In the genomic region with DNA sequence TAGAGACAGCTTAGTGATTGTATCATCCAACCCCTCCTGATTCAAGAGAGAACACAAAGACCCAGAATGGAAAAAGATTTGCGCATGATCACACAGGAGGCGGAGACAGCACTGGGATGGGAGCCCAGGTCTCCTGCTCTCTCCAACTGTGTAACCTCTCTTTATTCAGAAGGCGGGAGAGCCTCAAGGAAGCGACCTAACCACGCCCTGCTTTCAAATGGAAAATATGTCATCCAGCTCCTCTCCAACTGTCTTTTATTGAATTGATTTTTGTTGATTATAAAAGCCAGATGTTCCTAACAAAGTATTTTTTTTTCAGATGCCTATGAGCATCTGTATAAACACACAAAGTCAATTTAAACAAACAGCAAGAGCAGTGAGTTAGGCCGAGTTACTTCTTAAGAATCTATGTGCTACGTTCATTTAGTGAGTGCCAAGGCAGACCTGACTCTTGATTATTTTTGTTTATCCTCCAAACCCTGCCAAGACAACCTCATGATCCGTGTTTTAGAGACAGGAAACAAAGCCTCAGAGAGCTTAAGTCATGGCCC, we compare ENCODE assay signal across 8 cellular contexts.
DNase-seq lines count a peak whose midpoint lies in the region; ATAC-seq, FAIRE-seq and TF ChIP-seq lines count a peak whose summit lies in the region.

No MANE protein-coding gene starts in this region.

- H3K27me3 ChIP-seq in adipocyte (replicated peaks; ENCODE audit: control insufficient read depth, insufficient read depth, low read length) (no peaks in the 10 kb centered on the region), left lung (no peaks in the 10 kb centered on the region)

- intact Hi-C loops in left lung (cut with DNase I), result no loop called here

- no peaks in the 10 kb centered on the region for H3K36me3 Mint-ChIP-seq in activated CD8-positive, alpha-beta memory T cell treated with anti-CD3 and anti-CD28 coated beads, Interleukin-2, amount 10 ng/mL, durations not matched to agents 7 days and 5 days
- H3K36me3 Mint-ChIP-seq in type B pancreatic cell, result no peaks in the 10 kb centered on the region
- H3K36me3 Mint-ChIP-seq in activated T-cell treated with anti-CD3 and anti-CD28 coated beads, Interleukin-2, amount 50 U/mL, for 72 hours (ENCODE audit: insufficient read depth in 2 of 2), result no peaks in the 10 kb centered on the region

- H3K36me3 ChIP-seq in adipocyte (ENCODE audit: control insufficient read depth, insufficient read depth, low read length, severe bottlenecking), result no peaks in the 10 kb centered on the region
- no peaks in the 10 kb centered on the region for H3K36me3 ChIP-seq in left lung

- TF ChIP-seq CTCF in left lung (IDR thresholded peaks at IDR 0.05) (no peak), type B pancreatic cell (conservative IDR thresholded peaks at IDR 0.05) (no peak)

- H3K9me3 ChIP-seq in adipocyte (ENCODE audit: control insufficient read depth, low read length), result no peaks in the 10 kb centered on the region
- H3K9me3 ChIP-seq in left lung, result no peaks in the 10 kb centered on the region

- no peak for DNase-seq in activated CD8-positive, alpha-beta memory T cell treated with anti-CD3 and anti-CD28 coated beads, Interleukin-2, amount 10 ng/mL, durations not matched to agents 7 days and 5 days
- DNase-seq in activated CD8-positive, alpha-beta memory T cell treated with anti-CD3 and anti-CD28 coated beads, Interleukin-2, amount 50 U/mL, for 48 hours, result no peak
- DNase-seq in adipocyte (ENCODE audit: low read depth) (peak; percentile 78), left lung (peak in 1 of 2 donors; percentile 57), type B pancreatic cell (ENCODE audit: extremely low spot score, unreplicated experiment) (no peak), NOMO-1 (lab: John Stamatoyannopoulos, UW; ENCODE audit: unreplicated experiment in 2 of 2) (no peak), GM19239 (ENCODE audit: insufficient read length, low spot score) (no peak)
- no peak for DNase-seq in activated T-cell treated with anti-CD3 and anti-CD28 coated beads, Interleukin-2, amount 50 U/mL, for 72 hours

- no peak overlapping the region for H3K4me3 ChIP-seq in adipocyte (ENCODE audit: low read length)
- no peak overlapping the region for H3K4me3 ChIP-seq in left lung

- no peaks in the 10 kb centered on the region for H3K27me3 Mint-ChIP-seq in activated CD8-positive, alpha-beta memory T cell treated with anti-CD3 and anti-CD28 coated beads, Interleukin-2, amount 10 ng/mL, durations not matched to agents 7 days and 5 days
- peaks cover 18% of the 10 kb centered on the region for H3K27me3 Mint-ChIP-seq in type B pancreatic cell
- H3K27me3 Mint-ChIP-seq in activated T-cell treated with anti-CD3 and anti-CD28 coated beads, Interleukin-2, amount 50 U/mL, for 72 hours (ENCODE audit: low read depth), result no peaks in the 10 kb centered on the region

- peaks cover 47% of the 10 kb centered on the region for H3K4me1 Mint-ChIP-seq in activated CD8-positive, alpha-beta memory T cell treated with anti-CD3 and anti-CD28 coated beads, Interleukin-2, amount 10 ng/mL, durations not matched to agents 7 days and 5 days
- H3K4me1 Mint-ChIP-seq in type B pancreatic cell (ENCODE audit: unreplicated experiment), result peaks cover 46% of the 10 kb centered on the region
- H3K4me1 Mint-ChIP-seq in activated T-cell treated with anti-CD3 and anti-CD28 coated beads, Interleukin-2, amount 50 U/mL, for 72 hours (ENCODE audit: low read depth), result peaks cover 46% of the 10 kb centered on the region

- H3K27ac Mint-ChIP-seq in activated CD8-positive, alpha-beta memory T cell treated with anti-CD3 and anti-CD28 coated beads, Interleukin-2, amount 10 ng/mL, durations not matched to agents 7 days and 5 days, result peak overlapping the region; percentile 71
- H3K27ac Mint-ChIP-seq in type B pancreatic cell, result peak overlapping the region; percentile 5
- no peak overlapping the region for H3K27ac Mint-ChIP-seq in activated T-cell treated with anti-CD3 and anti-CD28 coated beads, Interleukin-2, amount 50 U/mL, for 72 hours

- CTCF ChIA-PET in activated CD8-positive, alpha-beta memory T cell treated with anti-CD3 and anti-CD28 coated beads, Interleukin-2, amount 10 ng/mL, durations not matched to agents 7 days and 5 days (lab: Charles Lee), result interaction anchor here (0.8 to 2.0 kb wide), 4 partner anchors 15 to 98 kb away, joined by 3 to 10 read pairs (median 4); no protein-coding TSS in a partner anchor

- peak overlapping the region; percentile 3 to 66 for H3K27ac ChIP-seq in left lung

- H3K4me3 Mint-ChIP-seq in activated CD8-positive, alpha-beta memory T cell treated with anti-CD3 and anti-CD28 coated beads, Interleukin-2, amount 10 ng/mL, durations not matched to agents 7 days and 5 days, result no peak overlapping the region
- H3K4me3 Mint-ChIP-seq in type B pancreatic cell, result no peak overlapping the region
- no peak overlapping the region for H3K4me3 Mint-ChIP-seq in activated T-cell treated with anti-CD3 and anti-CD28 coated beads, Interleukin-2, amount 50 U/mL, for 72 hours

- H3K4me1 ChIP-seq in adipocyte (ENCODE audit: control insufficient read depth, insufficient read depth, low read length) (peaks cover 27% of the 10 kb centered on the region), left lung (peaks cover 0 to 15% of the 10 kb centered on the region in 2 donors)

- no peaks in the 10 kb centered on the region for H3K9me3 Mint-ChIP-seq in activated CD8-positive, alpha-beta memory T cell treated with anti-CD3 and anti-CD28 coated beads, Interleukin-2, amount 10 ng/mL, durations not matched to agents 7 days and 5 days (ENCODE audit: low read depth)
- no peaks in the 10 kb centered on the region for H3K9me3 Mint-ChIP-seq in type B pancreatic cell
- H3K9me3 Mint-ChIP-seq in activated T-cell treated with anti-CD3 and anti-CD28 coated beads, Interleukin-2, amount 50 U/mL, for 72 hours, result no peaks in the 10 kb centered on the region

- no peak for FAIRE-seq in GM19239 (lab: Jason Lieb, UNC)

- H3K9ac ChIP-seq in adipocyte (ENCODE audit: low read length), result no peak overlapping the region

- ATAC-seq in activated CD8-positive, alpha-beta memory T cell treated with anti-CD3 and anti-CD28 coated beads, Interleukin-2, amount 10 ng/mL, durations not matched to agents 7 days and 5 days, result no peak
- peak; percentile 68 for ATAC-seq in left lung
- no peak for ATAC-seq in activated T-cell treated with anti-CD3 and anti-CD28 coated beads, Interleukin-2, amount 50 U/mL, for 72 hours (replicated peaks in 1 of 2)
